2 cellular contexts compared by ENCODE assay signal in genomic region chr12:132295561-132295960, GRCh38. TPM values are rescaled to one million over a fixed set of nuclear protein-coding genes. Genes with fewer than 3 reads are reported as not detected.
"Had no signal": no experiment of that assay in that cellular context is flagged by ENCODE, and none has a peak within 500 bp of the region (broad histone marks: within the 10 kb centered on the region; RNA-seq: fewer than 3 reads in every experiment).

No MANE protein-coding gene starts in this region.

RNA-seq across cellular contexts. Expression of gene GALNT9, which starts 33.8 kb away (rescaled TPM):
- total RNA-seq: HFFc6, HT1080 had no signal
